In genomic region chr3:155643581-155644165, GRCh38 we compare ENCODE assay signal across 18 cellular contexts.
DNase-seq lines count a peak whose midpoint lies in the region; ATAC-seq and TF ChIP-seq lines count a peak whose summit lies in the region.
"Had no signal": no experiment of that assay in that cellular context is flagged by ENCODE, and none has a peak within 500 bp of the region (broad histone marks: within the 10 kb centered on the region; RNA-seq: fewer than 3 reads in every experiment).

No MANE protein-coding gene starts in this region.

- H3K4me1 Mint-ChIP-seq in activated naive CD4-positive, alpha-beta T cell treated with anti-CD3 and anti-CD28 coated beads, Interleukin-2, amount 10 ng/mL, durations not matched to agents 7 days and 5 days: no peaks in the 10 kb centered on the region
- H3K4me1 Mint-ChIP-seq: CD4-positive, CD25-positive, alpha-beta regulatory T cell; CD8-positive, alpha-beta memory T cell had no signal

- no peaks in the 10 kb centered on the region for H3K9me3 Mint-ChIP-seq in activated naive CD4-positive, alpha-beta T cell treated with anti-CD3 and anti-CD28 coated beads, Interleukin-2, amount 10 ng/mL, durations not matched to agents 7 days and 5 days
- H3K9me3 Mint-ChIP-seq: CD4-positive, CD25-positive, alpha-beta regulatory T cell; CD8-positive, alpha-beta memory T cell; H9 had no signal

- DNase-seq in DMS53 (lab: John Stamatoyannopoulos, UW): peak; percentile 59
- DNase-seq in LNCaP clone FGC (ENCODE audit: low read depth): peak; percentile 59
- DNase-seq in astrocyte of the hippocampus (ENCODE audit: low read depth, low spot score): peak; percentile 22
- peak; percentile 11 for DNase-seq in fibroblast of peridontal ligament (ENCODE audit: extremely low read depth)
- no peak for DNase-seq in suprapubic skin (ENCODE audit: low spot score in 2 of 2)
- no peak for DNase-seq in NCI-H2171 (lab: John Stamatoyannopoulos, UW)
- DNase-seq in activated naive CD4-positive, alpha-beta T cell treated with anti-CD3 and anti-CD28 coated beads, Interleukin-2, amount 10 ng/mL, durations not matched to agents 7 days and 5 days: no peak
- DNase-seq: BE2C; C1 segment of cervical spinal cord; CD4-positive, CD25-positive, alpha-beta regulatory T cell; CD8-positive, alpha-beta memory T cell; COR-L47; DMS 273 treated with DMSO at 0.1 percent for 48 hours; DMS79; GDM1; H9 had no signal

- TF ChIP-seq POLR2A in suprapubic skin (IDR thresholded peaks at IDR 0.05): no peak

- H3K4me3 Mint-ChIP-seq in activated naive CD4-positive, alpha-beta T cell treated with anti-CD3 and anti-CD28 coated beads, Interleukin-2, amount 10 ng/mL, durations not matched to agents 7 days and 5 days: no peak overlapping the region
- H3K4me3 Mint-ChIP-seq: CD4-positive, CD25-positive, alpha-beta regulatory T cell; CD8-positive, alpha-beta memory T cell; H9 had no signal

- H3K27me3 Mint-ChIP-seq in activated naive CD4-positive, alpha-beta T cell treated with anti-CD3 and anti-CD28 coated beads, Interleukin-2, amount 10 ng/mL, durations not matched to agents 7 days and 5 days: no peaks in the 10 kb centered on the region
- H3K27me3 Mint-ChIP-seq: CD4-positive, CD25-positive, alpha-beta regulatory T cell had no signal

- no peak overlapping the region for H3K27ac ChIP-seq in suprapubic skin

- H3K36me3 ChIP-seq in suprapubic skin: no peaks in the 10 kb centered on the region
- H3K36me3 ChIP-seq: BE2C had no signal

- no peak overlapping the region for H3K27ac Mint-ChIP-seq in activated naive CD4-positive, alpha-beta T cell treated with anti-CD3 and anti-CD28 coated beads, Interleukin-2, amount 10 ng/mL, durations not matched to agents 7 days and 5 days
- H3K27ac Mint-ChIP-seq: CD4-positive, CD25-positive, alpha-beta regulatory T cell; CD8-positive, alpha-beta memory T cell; H9 had no signal

- no peaks in the 10 kb centered on the region for H3K9me3 ChIP-seq in suprapubic skin
- H3K9me3 ChIP-seq: BE2C had no signal

- ATAC-seq in GM21737 (IDR thresholded peaks at IDR 0.05; ENCODE audit: unreplicated experiment): no peak
- ATAC-seq: GM12878 had no signal

- CTCF ChIA-PET in activated naive CD4-positive, alpha-beta T cell treated with anti-CD3 and anti-CD28 coated beads, Interleukin-2, amount 10 ng/mL, durations not matched to agents 7 days and 5 days (lab: Charles Lee): no interaction called here

- no peaks in the 10 kb centered on the region for H3K27me3 ChIP-seq in suprapubic skin
- H3K27me3 ChIP-seq: BE2C had no signal

- no peak for TF ChIP-seq EP300 in suprapubic skin (IDR thresholded peaks at IDR 0.05)

- TF ChIP-seq CTCF in LNCaP clone FGC (IDR thresholded peaks at IDR 0.05; ENCODE audit: control insufficient read depth, extremely low read depth, insufficient read depth) (no peak), suprapubic skin (IDR thresholded peaks at IDR 0.05) (no peak)

- H3K4me1 ChIP-seq in suprapubic skin: no peaks in the 10 kb centered on the region
- H3K4me1 ChIP-seq: BE2C had no signal

- no peaks in the 10 kb centered on the region for H3K36me3 Mint-ChIP-seq in activated naive CD4-positive, alpha-beta T cell treated with anti-CD3 and anti-CD28 coated beads, Interleukin-2, amount 10 ng/mL, durations not matched to agents 7 days and 5 days
- H3K36me3 Mint-ChIP-seq: CD4-positive, CD25-positive, alpha-beta regulatory T cell; CD8-positive, alpha-beta memory T cell had no signal

- 91% methylated on average over 4 of the region's 4 CpGs for WGBS in suprapubic skin

- H3K4me3 ChIP-seq in LNCaP clone FGC (ENCODE audit: low read depth, low read length) (no peak overlapping the region), suprapubic skin (no peak overlapping the region)
- H3K4me3 ChIP-seq: GM12878 had no signal

Comparison
In these comparisons a context has a peak if more than half of its experiments do, and no peak if none do; other contexts are left out.
1. DNase-seq: peak in DMS53 (single experiment), LNCaP clone FGC (single experiment), astrocyte of the hippocampus (single experiment) and fibroblast of peridontal ligament (single experiment); none in suprapubic skin (0 of 2), NCI-H2171 (single experiment) and activated naive CD4-positive, alpha-beta T cell treated with anti-CD3 and anti-CD28 coated beads, Interleukin-2, amount 10 ng/mL, durations not matched to agents 7 days and 5 days (single experiment).